Comparison of ENCODE assay signal across 8 cellular contexts in the genomic region with DNA sequence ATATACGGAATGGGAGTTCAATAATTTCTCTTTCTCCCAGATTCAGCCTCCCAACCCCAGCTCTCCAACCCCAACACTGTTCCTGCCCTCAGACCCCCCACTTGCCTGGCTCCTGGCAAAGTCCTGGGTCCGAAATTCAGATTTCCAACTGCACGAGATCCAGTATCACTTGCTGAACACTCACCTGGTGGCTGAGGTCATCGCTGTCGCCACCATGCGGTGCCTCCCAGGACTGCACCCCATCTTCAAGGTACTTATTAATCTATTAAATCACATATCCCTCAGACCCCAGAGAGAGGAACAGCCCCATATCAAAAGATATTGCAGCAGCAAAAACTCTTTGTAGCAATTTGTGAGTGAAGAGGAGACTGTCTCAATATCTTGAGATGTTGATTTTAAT. TPM values are rescaled to one million over a fixed set of nuclear protein-coding genes. Genes with fewer than 3 reads are reported as not detected.
DNase-seq lines count a peak whose midpoint lies in the region; ATAC-seq and TF ChIP-seq lines count a peak whose summit lies in the region.

No MANE protein-coding gene starts in this region.

- H3K27me3 ChIP-seq in cardiac muscle cell: no peaks in the 10 kb centered on the region
- H3K27me3 ChIP-seq in transverse colon: no peaks in the 10 kb centered on the region

- 68 to 82% methylated on average over 3 to 6 of the region's 6 CpGs for WGBS in transverse colon (ENCODE audit: low coverage in 1 of 2), 2 donors

- intact Hi-C loops in Right ventricle myocardium inferior (cut with DNase I) (loop anchor here (5.0 to 10.0 kb wide), 2 partner anchors 157 to 334 kb away; no protein-coding TSS in a partner anchor), transverse colon (cut with DNase I; ENCODE audit: low total_unique reads) (loop anchor here (10.0 kb wide), 1 partner anchor 157 kb away; no protein-coding TSS in a partner anchor)

- ATAC-seq in Right ventricle myocardium inferior (no peak), HG03280 (IDR thresholded peaks at IDR 0.05; ENCODE audit: unreplicated experiment) (no peak)

- TF ChIP-seq POLR2A in transverse colon (IDR thresholded peaks at IDR 0.05): no peak

- no peak overlapping the region for H3K4me3 ChIP-seq in cardiac muscle cell
- H3K4me3 ChIP-seq in foreskin fibroblast (ENCODE audit: low read depth in 1 of 2, low read length in 2 of 2): no peak overlapping the region
- H3K4me3 ChIP-seq in transverse colon: no peak overlapping the region

- H3K9me3 ChIP-seq in cardiac muscle cell (ENCODE audit: low read depth): no peaks in the 10 kb centered on the region
- H3K9me3 ChIP-seq in transverse colon: no peaks in the 10 kb centered on the region

- DNase-seq in cardiac muscle cell (ENCODE audit: low read depth in 1 of 2, low spot score in 1 of 2): peak in 1 of 2 donors; percentile 34
- DNase-seq in Right ventricle myocardium inferior (ENCODE audit: missing footprints): no peak
- DNase-seq in activated CD4-positive, alpha-beta T cell treated with anti-CD3 and anti-CD28 coated beads, Interleukin-2, amount 50 U/mL, for 4 hours: peak; percentile 40 to 48
- DNase-seq in foreskin fibroblast: peak in 1 of 2 donors; percentile 38
- DNase-seq in transverse colon: no peak
- no peak for DNase-seq in NCI-H1436 treated with DMSO at 0.1 percent for 48 hours (lab: John Stamatoyannopoulos, UW)
- no peak for DNase-seq in COLO829 (ENCODE audit: low spot score)

- H3K4me1 ChIP-seq in cardiac muscle cell (ENCODE audit: low read depth) (no peaks in the 10 kb centered on the region), transverse colon (peaks cover 0 to under 1% (median 0%) of the 10 kb centered on the region in 4 donors)

- H3K27ac ChIP-seq in cardiac muscle cell: no peak overlapping the region
- H3K27ac ChIP-seq in transverse colon: no peak overlapping the region

- in situ Hi-C loops in transverse colon (cut with MboI; ENCODE audit: low pct_ligation_motif_present in 1 of 4, low pct_unique_long_range_greater_than_20kb in 1 of 4, low sequenced_read_pairs in 3 of 4): loop anchor here in 3 of 4 donors (5.0 to 25.0 kb wide), 4 partner anchors 89 to 364 kb away; partner anchors contain the start of genes C17orf100 (in 1 of the 3), KIAA0753 (in 1 of the 3), MED31 (in 1 of the 3) and TXNDC17 (in 1 of the 3)

- no peak for TF ChIP-seq EP300 in transverse colon (IDR thresholded peaks at IDR 0.05; ENCODE audit: low read depth)

- H3K36me3 ChIP-seq in cardiac muscle cell (peaks cover 4% of the 10 kb centered on the region), transverse colon (peaks cover 0 to 31% (median 9%) of the 10 kb centered on the region in 4 donors)

- TF ChIP-seq CTCF in cardiac muscle cell (IDR thresholded peaks at IDR 0.05; ENCODE audit: low read depth, low read length): peak; percentile 63
- TF ChIP-seq CTCF in foreskin fibroblast (IDR thresholded peaks at IDR 0.05; ENCODE audit: low read depth, low read length): peak; percentile 54
- TF ChIP-seq CTCF in transverse colon (IDR thresholded peaks at IDR 0.05): peak in 4 of 5 experiments; percentile 21 to 27 (median 24)

RNA-seq across cellular contexts. Expression of gene ALOX12, which starts 5.7 kb away (rescaled TPM):
- total RNA-seq in cardiac muscle cell: 0.85 and 1.7 TPM in 2 replicates
- polyA plus RNA-seq in cardiac muscle cell: 2.5 and 5.0 TPM in 2 replicates
- 0.11 TPM for total RNA-seq in Right ventricle myocardium inferior
- total RNA-seq in transverse colon: not detected

RNA-seq across cellular contexts. Expression of gene RNASEK, which starts 10.9 kb away (rescaled TPM):
- total RNA-seq in cardiac muscle cell (241 and 275 TPM in 2 replicates), Right ventricle myocardium inferior (177 TPM), transverse colon (100 to 1,000 TPM in 2 of 4 donors, 10 to 100 TPM in 2; 38.8 to 177 (median 118) TPM)
- 594 and 672 TPM in 2 replicates for polyA plus RNA-seq in cardiac muscle cell

RNA-seq across cellular contexts. Expression of gene BCL6B, which starts 21.3 kb away (rescaled TPM):
- total RNA-seq in cardiac muscle cell (0.11 and 1.7 TPM in 2 replicates), Right ventricle myocardium inferior (14.0 TPM), transverse colon (1 to 10 TPM in 1 of 4 donors, under 1 TPM in 2, not detected in 1; 0.32 to 1.8 (median 0.82) TPM)
- polyA plus RNA-seq in cardiac muscle cell: not detected in 2 replicates

RNA-seq across cellular contexts. Expression of gene SLC16A13, which starts 34.3 kb away (rescaled TPM):
- total RNA-seq in cardiac muscle cell (3.7 and 4.0 TPM in 2 replicates), Right ventricle myocardium inferior (1.8 TPM), transverse colon (1 to 10 TPM in 3 of 4 donors, not detected in 1; 2.4 to 8.6 (median 3.5) TPM)
- polyA plus RNA-seq in cardiac muscle cell: 5.8 and 7.2 TPM in 2 replicates

RNA-seq across cellular contexts. Expression of gene SLC16A11, which starts 42.3 kb away (rescaled TPM):
- total RNA-seq in cardiac muscle cell: 0.39 and 1.1 TPM in 2 replicates
- polyA plus RNA-seq in cardiac muscle cell: 3.8 and 6.4 TPM in 2 replicates
- total RNA-seq in Right ventricle myocardium inferior: 0.78 TPM
- 1 to 10 TPM in 2 of 4 donors, not detected in 2; 1.2 to 2.2 TPM for total RNA-seq in transverse colon

Comparison
In these comparisons a context has a peak if more than half of its experiments do, and no peak if none do; other contexts are left out.
1. DNase-seq: peak in activated CD4-positive, alpha-beta T cell treated with anti-CD3 and anti-CD28 coated beads, Interleukin-2, amount 50 U/mL, for 4 hours (2 of 2); none in Right ventricle myocardium inferior (single experiment), transverse colon (single experiment), NCI-H1436 treated with DMSO at 0.1 percent for 48 hours (single experiment) and COLO829 (single experiment).
2. Peak in every context shown above with its lines, with median percentiles within 50 percentile points of each other: CTCF ChIP-seq.